In genomic region chr15:26073430-26074333, GRCh38 we compare ENCODE assay signal across 20 cellular contexts.
A peak's percentile ranks its signal among the peaks of the same experiment; 100 is the strongest.
DNase-seq lines count a peak whose midpoint lies in the region; ATAC-seq, FAIRE-seq and TF ChIP-seq lines count a peak whose summit lies in the region.
"Had no signal": no experiment of that assay in that cellular context is flagged by ENCODE, and none has a peak within 500 bp of the region (broad histone marks: within the 10 kb centered on the region; RNA-seq: fewer than 3 reads in every experiment).

No MANE protein-coding gene starts in this region.

- no peak overlapping the region for H2BK12ac ChIP-seq in H1 (ENCODE audit: low read depth, low read length)

- no peak overlapping the region for H3K23ac ChIP-seq in H1 (ENCODE audit: insufficient read length)

- H4K91ac ChIP-seq in H1 (replicated peaks; ENCODE audit: insufficient read length, low read length), result no peak overlapping the region

- intact Hi-C loops in right cardiac atrium (cut with DNase I), result no loop called here

- no peak overlapping the region for H2BK20ac ChIP-seq in H1 (ENCODE audit: low read length)

- no peak overlapping the region for H3K4ac ChIP-seq in H1 (replicated peaks; ENCODE audit: insufficient read length, low read depth, low read length)

- H3K79me2 ChIP-seq in H1 (ENCODE audit: control insufficient read depth in 1 of 2, insufficient read depth in 2 of 2, low read length in 2 of 2), result no peaks in the 10 kb centered on the region

- no peak for TF ChIP-seq POLR2A in H1 (IDR thresholded peaks at IDR 0.05; ENCODE audit: control extremely low read depth in 1 of 2, low read depth in 2 of 2, low read length in 2 of 2)

- H3K14ac ChIP-seq in H1 (ENCODE audit: insufficient read length), result no peak overlapping the region

- H4K8ac ChIP-seq in H1 (ENCODE audit: extremely low read depth, insufficient read depth, low read length), result no peak overlapping the region

- H3K79me1 ChIP-seq in H1 (ENCODE audit: low read depth, low read length), result no peaks in the 10 kb centered on the region

- H3K9ac ChIP-seq in H1 (replicated peaks in 1 of 4; ENCODE audit: extremely low read depth in 1 of 4, low read depth in 3 of 4, low read length in 3 of 4), result no peak overlapping the region

- no peak for ATAC-seq in right cardiac atrium

- POLR2A ChIA-PET in H1 (lab: Charles Lee; ENCODE audit: partially characterized antibody), result no interaction called here

- TF ChIP-seq CTCF in H1 (IDR thresholded peaks at IDR 0.05; ENCODE audit: control extremely low read depth in 1 of 3, insufficient read depth in 1 of 3, low read depth in 1 of 3, low read length in 3 of 3), result peak in 2 of 3 experiments; percentile 11 to 27; a peak in 2 of 4 replicates

- H2AFZ ChIP-seq in H1 (ENCODE audit: low read length), result no peak overlapping the region

- H3K9me3 ChIP-seq in H1 (ENCODE audit: insufficient read depth in 2 of 2, low read depth in 1 of 2, low read length in 1 of 2) (peaks cover 4 to 7% of the 10 kb centered on the region in 2 experiments; a peak in 2 of 4 replicates), right cardiac atrium (ENCODE audit: control insufficient read depth, low read length) (no peaks in the 10 kb centered on the region)
- H3K9me3 ChIP-seq: colonic mucosa, neutrophil, thyroid gland had no signal

- no peak for FAIRE-seq in H1 (lab: Jason Lieb, UNC)
- FAIRE-seq: keratinocyte, small intestine had no signal

- H3K4me1 ChIP-seq in H1 (replicated peaks in 1 of 4; ENCODE audit: control insufficient read depth in 3 of 4, insufficient read depth in 4 of 4, low read length in 3 of 4) (no peaks in the 10 kb centered on the region; a peak in 1 of 7 replicates), right cardiac atrium (ENCODE audit: control insufficient read depth, insufficient read depth, low read length) (no peaks in the 10 kb centered on the region)
- H3K4me1 ChIP-seq: colonic mucosa, thyroid gland had no signal

- H3K27me3 ChIP-seq in H1 (replicated peaks in 1 of 4; ENCODE audit: control insufficient read depth in 3 of 4, extremely low read depth in 1 of 4, insufficient read depth in 3 of 4, low read length in 3 of 4) (0 out of 7 replicates have a peak, but pooled peaks cover 0 to 2% (median 0%) of the 10 kb centered on the region in 4 experiments), right cardiac atrium (ENCODE audit: control insufficient read depth, insufficient read depth) (no peaks in the 10 kb centered on the region)
- H3K27me3 ChIP-seq: colonic mucosa, neutrophil, thyroid gland had no signal

- TF ChIP-seq EP300 in H1 (IDR thresholded peaks at IDR 0.05; ENCODE audit: borderline replicate concordance in 1 of 2, low read depth in 2 of 2, low read length in 2 of 2), result no peak

- H3K4me2 ChIP-seq in H1 (ENCODE audit: insufficient read depth in 1 of 2, low read depth in 2 of 2, low read length in 2 of 2), result no peak overlapping the region

- no peak overlapping the region for H2BK15ac ChIP-seq in H1 (ENCODE audit: low read length)

- no peak overlapping the region for H3K18ac ChIP-seq in H1 (ENCODE audit: extremely low read depth, low read length)

- H4K20me1 ChIP-seq in H1 (replicated peaks in 1 of 2; ENCODE audit: control insufficient read depth in 1 of 2, insufficient read depth in 2 of 2, low read length in 2 of 2), result no peaks in the 10 kb centered on the region

- TF ChIP-seq RAD21 in H1 (IDR thresholded peaks at IDR 0.05 in 1 of 2, conservative IDR thresholded peaks at IDR 0.05 in 1 of 2; ENCODE audit: low read depth in 2 of 2, low read length in 2 of 2), result peak in 1 of 2 experiments; percentile 37; a peak in 3 of 4 replicates

- peak; percentile 41 for DNase-seq in activated naive CD4-positive, alpha-beta T cell treated with Interleukin-2 at 50 U/mL for 16 hours
- DNase-seq in activated naive CD4-positive, alpha-beta T cell (lab: John Stamatoyannopoulos, UW), result no peak
- peak; percentile 38 to 49 for DNase-seq in activated T-cell treated with anti-CD3 and anti-CD28 coated beads, Interleukin-2, amount 50 U/mL, for 48 hours
- no peak for DNase-seq in H1 (ENCODE audit: low read depth in 1 of 2, low spot score in 2 of 2)
- peak in 2 of 3 donors; percentile 16 to 54 for DNase-seq in stimulated activated CD4-positive, alpha-beta T cell treated with anti-CD3 and anti-CD28 coated beads, TNF-alpha, amount 100 ng/mL, for 48 hours (ENCODE audit: low read depth in 3 of 3)
- no peak for DNase-seq in 8988T
- no peak for DNase-seq in nucleus accumbens (lab: John Stamatoyannopoulos, UW)
- no peak for DNase-seq in right cardiac atrium
- DNase-seq: activated CD4-positive, CD25-positive, alpha-beta regulatory T cell; activated CD8-positive, alpha-beta memory T cell treated with anti-CD3 and anti-CD28 coated beads, Interleukin-2, amount 50 U/mL, for 48 hours; colonic mucosa; NCI-H187 treated with DMSO at 0.1 percent for 48 hours; NCI-H2227 treated with DMSO at 0.1 percent for 48 hours; OCI-M1; small intestine; stimulated activated naive B cell treated with anti-CD40 and anti-IgM and Interleukin-4, amounts not matched to agents 10 μg/mL and 1 μg/mL and 100 μg/mL, for 72 hours; T-helper 9 cell; thyroid gland had no signal

- H3K23me2 ChIP-seq in H1 (ENCODE audit: low read depth, low read length), result no peaks in the 10 kb centered on the region

- no peak overlapping the region for H3K27ac ChIP-seq in H1 (ENCODE audit: low read depth, low read length)
- no peak overlapping the region for H3K27ac ChIP-seq in right cardiac atrium (ENCODE audit: low read length)
- H3K27ac ChIP-seq: colonic mucosa, neutrophil, thyroid gland had no signal

- no peak overlapping the region for H2BK120ac ChIP-seq in H1 (replicated peaks; ENCODE audit: low read depth, low read length)

- no peak overlapping the region for H4K5ac ChIP-seq in H1 (ENCODE audit: insufficient read length, low read depth, low read length)

- no peak overlapping the region for H2AK5ac ChIP-seq in H1 (ENCODE audit: low read depth, low read length)

- H2BK5ac ChIP-seq in H1 (ENCODE audit: low read depth, low read length), result no peak overlapping the region

- H3K4me3 ChIP-seq in H1 (ENCODE audit: extremely low read depth in 1 of 4, insufficient read depth in 2 of 4, low read depth in 3 of 4, low read length in 4 of 4) (no peak overlapping the region), right cardiac atrium (ENCODE audit: low read length) (no peak overlapping the region)
- H3K4me3 ChIP-seq: colonic mucosa, thyroid gland had no signal

- WGBS in H1 (ENCODE audit: extremely low coverage in 1 of 2, insufficient coverage in 1 of 2, insufficient read length in 1 of 2, insufficient replicate concordance in 2 of 2, low coverage in 1 of 2, low lambda C conversion rate in 2 of 2, missing lambda C conversion rate in 1 of 2), 2 experiments, result 90% methylated on average over 6 of the region's 6 CpGs; no CpG with 5 or more reads in 1 of the 2 experiments
- WGBS in right cardiac atrium, result 68% methylated on average over 6 of the region's 6 CpGs

- no peak overlapping the region for H3K56ac ChIP-seq in H1 (replicated peaks; ENCODE audit: insufficient read length, low read depth, low read length)

- H3K36me3 ChIP-seq in H1 (ENCODE audit: control insufficient read depth in 2 of 4, insufficient read depth in 4 of 4, low read length in 3 of 4), result no peaks in the 10 kb centered on the region
- H3K36me3 ChIP-seq: colonic mucosa, neutrophil, thyroid gland had no signal

- CTCF ChIA-PET in H1 (lab: Charles Lee; ENCODE audit: partially characterized antibody), result interaction anchor here (2.5 kb wide), 1 partner anchor 22 kb away, joined by 13 read pairs; no protein-coding TSS in a partner anchor

TF ChIP-seq in H1, 55 proteins besides CTCF, POLR2A, EP300 and RAD21 (continues in another document):
- TF ChIP-seq BRCA1 (IDR thresholded peaks at IDR 0.05; ENCODE audit: low read depth, low read length) (no peak), SP2 (IDR thresholded peaks at IDR 0.05; ENCODE audit: low read length) (no peak), FOSL1 (IDR thresholded peaks at IDR 0.05; ENCODE audit: insufficient read depth, low read depth, low read length) (no peak), KDM4A (IDR thresholded peaks at IDR 0.05; ENCODE audit: low read depth, low read length, severe bottlenecking) (no peak), SP1 (IDR thresholded peaks at IDR 0.05; ENCODE audit: low read depth, low read length) (no peak), CHD2 (IDR thresholded peaks at IDR 0.05; ENCODE audit: low read length) (no peak), ASH2L (IDR thresholded peaks at IDR 0.05; ENCODE audit: low read length) (no peak)

Comparison
In these comparisons a context has a peak if more than half of its experiments do, and no peak if none do; other contexts are left out.
1. DNase-seq: peak in activated naive CD4-positive, alpha-beta T cell treated with Interleukin-2 at 50 U/mL for 16 hours (single experiment), activated T-cell treated with anti-CD3 and anti-CD28 coated beads, Interleukin-2, amount 50 U/mL, for 48 hours (2 of 2) and stimulated activated CD4-positive, alpha-beta T cell treated with anti-CD3 and anti-CD28 coated beads, TNF-alpha, amount 100 ng/mL, for 48 hours (2 of 3); none in activated naive CD4-positive, alpha-beta T cell (0 of 4), H1 (0 of 2), 8988T (single experiment), nucleus accumbens (0 of 56) and right cardiac atrium (0 of 3).